Comparison of ENCODE assay signal across 23 cellular contexts in genomic region chr4:47068986-47069385, GRCh38. TPM values are rescaled to one million over a fixed set of nuclear protein-coding genes. Genes with fewer than 3 reads are reported as not detected.
DNase-seq lines count a peak whose midpoint lies in the region; ATAC-seq and TF ChIP-seq lines count a peak whose summit lies in the region.
"Had no signal": no experiment of that assay in that cellular context is flagged by ENCODE, and none has a peak within 500 bp of the region (broad histone marks: within the 10 kb centered on the region; RNA-seq: fewer than 3 reads in every experiment).

No MANE protein-coding gene starts in this region.

- no peaks in the 10 kb centered on the region for H3K27me3 ChIP-seq in breast epithelium

- H3K4me1 ChIP-seq in breast epithelium: no peaks in the 10 kb centered on the region

- intact Hi-C loops in breast epithelium (cut with DNase I; ENCODE audit: low total_unique reads): no loop called here

- TF ChIP-seq CTCF in cardiac fibroblast (IDR thresholded peaks at IDR 0.05; ENCODE audit: low read depth, low read length) (no peak), breast epithelium (IDR thresholded peaks at IDR 0.05) (no peak)

- H3K4me3 ChIP-seq in cardiac fibroblast (replicated peaks in 1 of 2; ENCODE audit: low read depth in 2 of 2, low read length in 2 of 2) (no peak overlapping the region), breast epithelium (no peak overlapping the region)
- H3K4me3 ChIP-seq: GM23338, SK-N-MC had no signal

- H3K36me3 ChIP-seq in breast epithelium: no peaks in the 10 kb centered on the region

- ATAC-seq in HG03108 (IDR thresholded peaks at IDR 0.05; ENCODE audit: unreplicated experiment): no peak
- ATAC-seq: GM23338, HepG2 had no signal

- no peak overlapping the region for H3K27ac ChIP-seq in breast epithelium
- H3K27ac ChIP-seq: SK-N-MC had no signal

- H3K9me3 ChIP-seq in breast epithelium: no peaks in the 10 kb centered on the region

- peak; percentile 23 for DNase-seq in H4 (ENCODE audit: low spot score)
- DNase-seq in MV-4-11 (lab: John Stamatoyannopoulos, UW): peak; percentile 42
- DNase-seq in cardiac fibroblast (ENCODE audit: low read depth in 2 of 2): peak; percentile 5 to 14
- peak; percentile 69 for DNase-seq in myocyte (ENCODE audit: low read depth)
- no peak for DNase-seq in COLO829 (ENCODE audit: low spot score)
- DNase-seq in breast epithelium (ENCODE audit: low spot score in 2 of 2): no peak
- DNase-seq: Calu3; CD4-positive, alpha-beta memory T cell; DMS53; KG1; NCI-H1092 treated with DMSO at 0.1 percent for 48 hours; NCI-H146; NCI-H2081; NCI-H748 treated with DMSO at 0.1 percent for 48 hours; NK-92 treated with Interleukin-12 subunit alpha and Interleukin-12 subunit beta, amount 100 ng/mL, for 24 hours; OCI-M1; SHP77 had no signal

- no peak for TF ChIP-seq POLR2A in breast epithelium (IDR thresholded peaks at IDR 0.05)

RNA-seq across cellular contexts. Expression of gene GABRB1, which starts 37.6 kb away (rescaled TPM):
- total RNA-seq in H4 (2014; rRNA removed; shearing (Covaris generic)): 0.04 TPM in 1 of 2 replicates, not detected in the other
- total RNA-seq in myocyte (not detected in 2 replicates), breast epithelium (1 to 10 TPM in 1 of 3 donors, not detected in 2; 2.5 TPM)
- not detected for polyA plus RNA-seq in myocyte (2012)
- total RNA-seq: Calu3; CD4-positive, alpha-beta memory T cell; HepG2; NCI-H460 had no signal
- polyA plus RNA-seq: BJ; CD4-positive, alpha-beta memory T cell; HepG2 had no signal

Comparison
In these comparisons a context has a peak if more than half of its experiments do, and no peak if none do; other contexts are left out.
1. DNase-seq: peak in H4 (single experiment), MV-4-11 (single experiment), cardiac fibroblast (2 of 2) and myocyte (single experiment); none in COLO829 (single experiment) and breast epithelium (0 of 2).